Comparison of ENCODE assay signal across 29 cellular contexts in genomic region chr1:156886583-156887302, GRCh38. TPM values are rescaled to one million over a fixed set of nuclear protein-coding genes. Genes with fewer than 3 reads are reported as not detected.
A peak's percentile ranks its signal among the peaks of the same experiment; 100 is the strongest.
DNase-seq lines count a peak whose midpoint lies in the region; ATAC-seq and TF ChIP-seq lines count a peak whose summit lies in the region.
"Had no signal": no experiment of that assay in that cellular context is flagged by ENCODE, and none has a peak within 500 bp of the region (broad histone marks: within the 10 kb centered on the region; RNA-seq: fewer than 3 reads in every experiment).

No MANE protein-coding gene starts in this region.

- DNase-seq in ELF-1 (ENCODE audit: low read depth, low spot score), result peak; percentile 35
- no peak for DNase-seq in mesothelial cell of epicardium (ENCODE audit: low spot score in 2 of 2, unreplicated experiment in 2 of 2)
- DNase-seq in activated CD8-positive, alpha-beta memory T cell treated with anti-CD3 and anti-CD28 coated beads, Interleukin-2, amount 50 U/mL, for 48 hours, result no peak
- DNase-seq: activated CD4-positive, alpha-beta memory T cell treated with anti-CD3 and anti-CD28 coated beads, Interleukin-2, amount 10 ng/mL, durations not matched to agents 7 days and 5 days; activated CD4-positive, alpha-beta T cell treated with anti-CD3 and anti-CD28 coated beads for 1 hour; activated effector memory CD4-positive, alpha-beta T cell treated with Interleukin-2 at 50 U/mL for 16 hours; activated T-cell treated with anti-CD3 and anti-CD28 coated beads for 4 hours; CD4-positive, CD25-positive, alpha-beta regulatory T cell; EL; GOT3; kidney glomerular epithelial cell; NCI-H1694 treated with DMSO at 0.1 percent for 48 hours; NCI-H2171 treated with DMSO at 0.1 percent for 48 hours; NCI-H526 treated with DMSO at 0.1 percent for 48 hours; Peyer's patch; sigmoid colon; SJCRH30; stimulated activated CD4-positive, alpha-beta T cell treated with anti-CD3 and anti-CD28 coated beads, Interleukin-4, amount 100 ng/mL, for 4 hours; stimulated activated naive CD4-positive, alpha-beta T cell; uterus had no signal

- H3K4me2 ChIP-seq in BLaER1, result peak overlapping the region; percentile 44

- H3K9ac ChIP-seq in BLaER1, result no peak overlapping the region

- H3K36me3 ChIP-seq in BLaER1 (no peaks in the 10 kb centered on the region), gastroesophageal sphincter (no peaks in the 10 kb centered on the region)
- H3K36me3 ChIP-seq: neutrophil, Peyer's patch, prostate gland, sigmoid colon, SJCRH30, uterus had no signal

- no peaks in the 10 kb centered on the region for H3K36me3 Mint-ChIP-seq in activated T-helper 17 cell treated with anti-CD3 and anti-CD28 coated beads, Interleukin-2, amount 50 U/mL, for 72 hours (ENCODE audit: low read depth)
- H3K36me3 Mint-ChIP-seq in mesothelial cell of epicardium, result no peaks in the 10 kb centered on the region

- no peaks in the 10 kb centered on the region for H4K20me1 ChIP-seq in BLaER1

- H3K4me1 ChIP-seq in BLaER1, result peaks cover 44% of the 10 kb centered on the region
- H3K4me1 ChIP-seq in gastroesophageal sphincter, result no peaks in the 10 kb centered on the region
- H3K4me1 ChIP-seq: Peyer's patch, prostate gland, sigmoid colon, SJCRH30, uterus had no signal

- ATAC-seq in activated T-helper 17 cell treated with anti-CD3 and anti-CD28 coated beads, Interleukin-2, amount 50 U/mL, for 72 hours (replicated peaks), result no peak
- ATAC-seq in gastroesophageal sphincter (no peak), GM19397 (IDR thresholded peaks at IDR 0.05; ENCODE audit: unreplicated experiment) (no peak)

- TF ChIP-seq POLR2A in gastroesophageal sphincter (IDR thresholded peaks at IDR 0.05), result no peak

- H3K9me3 Mint-ChIP-seq in activated T-helper 17 cell treated with anti-CD3 and anti-CD28 coated beads, Interleukin-2, amount 50 U/mL, for 72 hours, result no peaks in the 10 kb centered on the region
- H3K9me3 Mint-ChIP-seq in mesothelial cell of epicardium, result no peaks in the 10 kb centered on the region
- H3K9me3 Mint-ChIP-seq: activated CD4-positive, alpha-beta memory T cell treated with anti-CD3 and anti-CD28 coated beads, Interleukin-2, amount 10 ng/mL, durations not matched to agents 7 days and 5 days; CD4-positive, CD25-positive, alpha-beta regulatory T cell had no signal

- H3K4me3 ChIP-seq in BLaER1 (no peak overlapping the region), gastroesophageal sphincter (no peak overlapping the region)
- H3K4me3 ChIP-seq: lung, Peyer's patch, prostate gland, sigmoid colon, SJCRH30, uterus had no signal

- WGBS in gastroesophageal sphincter (ENCODE audit: low coverage in 1 of 2), 2 donors, result 10 to 62% methylated on average over 2 to 5 of the region's 7 CpGs

- no peak overlapping the region for H3K4me3 Mint-ChIP-seq in activated T-helper 17 cell treated with anti-CD3 and anti-CD28 coated beads, Interleukin-2, amount 50 U/mL, for 72 hours
- H3K4me3 Mint-ChIP-seq in mesothelial cell of epicardium, result no peak overlapping the region
- H3K4me3 Mint-ChIP-seq: activated CD4-positive, alpha-beta memory T cell treated with anti-CD3 and anti-CD28 coated beads, Interleukin-2, amount 10 ng/mL, durations not matched to agents 7 days and 5 days; CD4-positive, CD25-positive, alpha-beta regulatory T cell had no signal

- no peaks in the 10 kb centered on the region for H3K4me1 Mint-ChIP-seq in activated T-helper 17 cell treated with anti-CD3 and anti-CD28 coated beads, Interleukin-2, amount 50 U/mL, for 72 hours
- peaks cover 18% of the 10 kb centered on the region for H3K4me1 Mint-ChIP-seq in mesothelial cell of epicardium

- H3K27me3 ChIP-seq in BLaER1 (peaks cover 2% of the 10 kb centered on the region; the same call in 1 of the 2 replicates), gastroesophageal sphincter (peaks cover 55% of the 10 kb centered on the region)
- H3K27me3 ChIP-seq: Peyer's patch, uterus had no signal

- TF ChIP-seq EP300 in gastroesophageal sphincter (IDR thresholded peaks at IDR 0.05), result no peak

- H3K27ac Mint-ChIP-seq in activated T-helper 17 cell treated with anti-CD3 and anti-CD28 coated beads, Interleukin-2, amount 50 U/mL, for 72 hours, result peak overlapping the region; percentile 54
- peak overlapping the region; percentile 58 for H3K27ac Mint-ChIP-seq in mesothelial cell of epicardium
- H3K27ac Mint-ChIP-seq: activated CD4-positive, alpha-beta memory T cell treated with anti-CD3 and anti-CD28 coated beads, Interleukin-2, amount 10 ng/mL, durations not matched to agents 7 days and 5 days; CD4-positive, CD25-positive, alpha-beta regulatory T cell had no signal

- H3K9me3 ChIP-seq in BLaER1 (no peaks in the 10 kb centered on the region), gastroesophageal sphincter (no peaks in the 10 kb centered on the region)
- H3K9me3 ChIP-seq: neutrophil, Peyer's patch, prostate gland, sigmoid colon, SJCRH30, uterus had no signal

- H3K27ac ChIP-seq in BLaER1 (no peak overlapping the region), gastroesophageal sphincter (no peak overlapping the region)
- H3K27ac ChIP-seq: neutrophil, Peyer's patch, prostate gland, sigmoid colon, SJCRH30, uterus had no signal

- peaks cover 37% of the 10 kb centered on the region for H3K27me3 Mint-ChIP-seq in activated T-helper 17 cell treated with anti-CD3 and anti-CD28 coated beads, Interleukin-2, amount 50 U/mL, for 72 hours
- H3K27me3 Mint-ChIP-seq in mesothelial cell of epicardium (ENCODE audit: low read depth), result peaks cover 37% of the 10 kb centered on the region

- TF ChIP-seq CTCF in mesothelial cell of epicardium (IDR thresholded peaks at IDR 0.05; ENCODE audit: unreplicated experiment) (no peak), gastroesophageal sphincter (IDR thresholded peaks at IDR 0.05) (no peak)

RNA-seq across cellular contexts. Expression of gene PEAR1, which starts 6.8 kb away (rescaled TPM):
- not detected for total RNA-seq in activated T-helper 17 cell treated with anti-CD3 and anti-CD28 coated beads, Interleukin-2, amount 50 U/mL, for 72 hours
- total RNA-seq in mesothelial cell of epicardium (13.8 to 16.1 TPM (median 15.7 TPM) in 3 replicates), gastroesophageal sphincter (10 to 100 TPM in 2 of 4 donors, 1 to 10 TPM in 2; 7.0 to 10.7 (median 9.1) TPM)
- total RNA-seq: SJCRH30 had no signal

RNA-seq across cellular contexts. Expression of gene NTRK1, which starts 26.1 kb away (rescaled TPM):
- total RNA-seq in activated T-helper 17 cell treated with anti-CD3 and anti-CD28 coated beads, Interleukin-2, amount 50 U/mL, for 72 hours, result 10 to 100 TPM in 1 of 2 donors, 1 to 10 TPM in 1; 2.5 to 13.3 TPM
- total RNA-seq in mesothelial cell of epicardium, result 1.2 to 1.3 TPM (median 1.3 TPM) in 3 replicates
- 1 to 10 TPM in 2 of 4 donors, under 1 TPM in 2; 0.23 to 4.4 (median 0.72) TPM for total RNA-seq in gastroesophageal sphincter
- total RNA-seq: dermis microvascular lymphatic vessel endothelial cell, SJCRH30 had no signal

RNA-seq across cellular contexts. Expression of gene INSRR, which starts 27.8 kb away (rescaled TPM):
- under 1 TPM; 0.04 to 0.66 TPM for total RNA-seq in activated T-helper 17 cell treated with anti-CD3 and anti-CD28 coated beads, Interleukin-2, amount 50 U/mL, for 72 hours
- total RNA-seq in mesothelial cell of epicardium, result 0.45 to 0.66 TPM (median 0.51 TPM) in 3 replicates
- total RNA-seq in gastroesophageal sphincter, result under 1 TPM in 1 of 4 donors, not detected in 3; under 0.01 TPM
- total RNA-seq: dermis microvascular lymphatic vessel endothelial cell, lung, Peyer's patch, sigmoid colon, SJCRH30 had no signal

RNA-seq across cellular contexts. Expression of gene LRRC71, which starts 33.7 kb away (rescaled TPM):
- not detected for total RNA-seq in activated T-helper 17 cell treated with anti-CD3 and anti-CD28 coated beads, Interleukin-2, amount 50 U/mL, for 72 hours
- total RNA-seq in mesothelial cell of epicardium (0.11 to 0.34 TPM (median 0.13 TPM) in 3 replicates), gastroesophageal sphincter (under 1 TPM in 1 of 4 donors, not detected in 3; 0.40 TPM)
- total RNA-seq: activated CD4-positive, alpha-beta memory T cell treated with anti-CD3 and anti-CD28 coated beads, Interleukin-2, amount 10 ng/mL, durations not matched to agents 7 days and 5 days; CD4-positive, CD25-positive, alpha-beta regulatory T cell; Peyer's patch; sigmoid colon; SJCRH30; T-helper 1 cell treated with Interleukin-12 subunit alpha and Interleukin-12 subunit beta and Interleukin-4 antibody, amounts not matched to agents 30 ng/mL and 1 ng/mL, for 36 hours had no signal

Comparison
In these comparisons a context has a peak if more than half of its experiments do, and no peak if none do; other contexts are left out.
1. RNA of gene PEAR1, which starts 6.8 kb away (total RNA-seq): 13.8 to 16.1 TPM in mesothelial cell of epicardium and 7.0 to 10.7 TPM in gastroesophageal sphincter; not detected in activated T-helper 17 cell treated with anti-CD3 and anti-CD28 coated beads, Interleukin-2, amount 50 U/mL, for 72 hours; every median in the first group is over 4 times any median in the second.